ENCODE assay signal across 1 cellular context in the genomic region with DNA sequence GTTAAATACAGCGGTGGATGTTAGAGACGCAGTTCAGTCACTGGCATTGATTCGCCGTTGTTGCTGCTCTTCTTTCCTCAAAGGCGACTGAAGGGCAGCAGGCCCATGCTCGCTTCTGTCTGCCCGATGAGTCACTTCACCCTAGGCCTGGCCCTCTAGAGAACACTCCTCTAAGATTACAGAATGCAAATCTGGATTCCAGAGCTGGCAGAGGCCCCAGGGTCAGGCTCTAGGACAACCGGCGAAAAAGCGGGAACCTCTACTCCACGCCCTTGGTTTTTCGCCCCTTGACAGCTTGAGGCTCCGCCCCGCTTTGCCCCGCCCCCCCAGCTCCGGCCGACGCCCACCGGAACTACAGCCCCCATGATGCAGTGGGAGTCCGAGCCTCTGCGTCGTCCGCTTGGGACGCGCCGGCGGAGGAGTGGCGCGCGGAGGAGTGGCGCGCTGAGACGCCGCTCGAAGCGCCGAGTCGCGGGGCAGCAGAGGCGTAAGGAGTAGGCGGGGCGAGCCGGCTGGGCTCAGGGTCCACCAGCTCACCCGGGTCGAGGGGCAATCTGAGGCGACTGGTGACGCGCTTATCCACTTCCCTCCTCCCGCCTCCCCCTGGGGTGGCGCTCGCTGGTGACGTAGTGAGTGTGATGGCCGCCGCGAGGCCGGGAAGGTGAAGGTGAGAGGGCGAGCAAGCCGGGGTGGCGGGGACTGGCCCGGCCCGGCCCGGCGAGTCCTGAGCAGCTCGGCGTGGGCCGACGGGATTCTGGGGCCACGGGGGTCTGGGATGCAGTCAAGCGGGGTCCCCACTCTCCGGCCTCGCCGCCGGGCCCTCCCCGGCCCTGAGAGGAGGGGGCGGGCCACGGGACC.
TF ChIP-seq lines count a peak whose summit lies in the region.

A gene (plus strand): TSS at position 627 of the 858 bp plus-strand sequence. CDS start 8,725 bp downstream, outside the sequence.

TF ChIP-seq in HepG2, 621 proteins besides CTCF, POLR2A, EP300 and RAD21 (continued from another document and continues in another):
- TF ChIP-seq SETDB1 (CRISPR knock-in tag; IDR thresholded peaks at IDR 0.05; ENCODE audit: borderline replicate concordance) (no peak), KAT8 (CRISPR knock-in tag; IDR thresholded peaks at IDR 0.05) (peak; percentile 97), ELF4 (CRISPR knock-in tag; IDR thresholded peaks at IDR 0.05; ENCODE audit: borderline replicate concordance) (no peak), CCAR2 (optimal IDR thresholded peaks at IDR 0.05; ENCODE audit: low read depth, low read length) (no peak), PRPF4 (IDR thresholded peaks at IDR 0.05; ENCODE audit: low read depth, low read length, poor library complexity, severe bottlenecking) (no peak), ZNF558 (CRISPR knock-in tag; IDR thresholded peaks at IDR 0.05; ENCODE audit: borderline replicate concordance) (no peak), FOXK2 (IDR thresholded peaks at IDR 0.05) (no peak; the same call in 1 of the 2 replicates), ZNF670 (CRISPR knock-in tag; IDR thresholded peaks at IDR 0.05; ENCODE audit: borderline replicate concordance) (no peak), POLR2AphosphoS5 (IDR thresholded peaks at IDR 0.05; ENCODE audit: low read depth, low read length) (peak; percentile 68), MIER2 (CRISPR knock-in tag; IDR thresholded peaks at IDR 0.05) (no peak), TBX2 (CRISPR knock-in tag; IDR thresholded peaks at IDR 0.05; ENCODE audit: borderline replicate concordance) (peak; percentile 95), PHF5A (CRISPR knock-in tag; IDR thresholded peaks at IDR 0.05; ENCODE audit: low read depth, unreplicated experiment) (peak; percentile 67), REL (CRISPR knock-in tag; conservative IDR thresholded peaks at IDR 0.05) (0 out of 2 replicates have a peak, but pooled peaks have one; percentile 76), TOPORS (CRISPR knock-in tag; IDR thresholded peaks at IDR 0.05) (no peak), RCOR2 (CRISPR knock-in tag; IDR thresholded peaks at IDR 0.05) (no peak), ZNF292 (CRISPR knock-in tag; IDR thresholded peaks at IDR 0.05; ENCODE audit: borderline replicate concordance, low read depth) (no peak), PITX1 (CRISPR knock-in tag; IDR thresholded peaks at IDR 0.05) (no peak), RXRA (CRISPR knock-in tag; IDR thresholded peaks at IDR 0.05) (peak; percentile 97), ZFX (CRISPR knock-in tag; IDR thresholded peaks at IDR 0.05; ENCODE audit: low read depth) (peak; percentile 81), ZNF138 (CRISPR knock-in tag; IDR thresholded peaks at IDR 0.05; ENCODE audit: low read depth) (peak; percentile 39; the same call in 1 of the 2 replicates), ZNF24 (IDR thresholded peaks at IDR 0.05) (no peak), ZFP1 (CRISPR knock-in tag; IDR thresholded peaks at IDR 0.05) (no peak; the same call in 1 of the 2 replicates), TCF7 (IDR thresholded peaks at IDR 0.05; ENCODE audit: low read depth) (no peak), RAD51 (IDR thresholded peaks at IDR 0.05; ENCODE audit: borderline replicate concordance) (no peak), ZMYM3 (CRISPR knock-in tag; IDR thresholded peaks at IDR 0.05) (no peak), YY1 (IDR thresholded peaks at IDR 0.05; ENCODE audit: insufficient read depth, insufficient replicate concordance, low read depth, low read length) (peak; percentile 96), ZNF616 (CRISPR knock-in tag; IDR thresholded peaks at IDR 0.05; ENCODE audit: low read depth) (peak; percentile 25; the same call in 1 of the 2 replicates), ZNF674 (CRISPR knock-in tag; IDR thresholded peaks at IDR 0.05; ENCODE audit: low read depth) (no peak)
- TF ChIP-seq, protein P1, sequence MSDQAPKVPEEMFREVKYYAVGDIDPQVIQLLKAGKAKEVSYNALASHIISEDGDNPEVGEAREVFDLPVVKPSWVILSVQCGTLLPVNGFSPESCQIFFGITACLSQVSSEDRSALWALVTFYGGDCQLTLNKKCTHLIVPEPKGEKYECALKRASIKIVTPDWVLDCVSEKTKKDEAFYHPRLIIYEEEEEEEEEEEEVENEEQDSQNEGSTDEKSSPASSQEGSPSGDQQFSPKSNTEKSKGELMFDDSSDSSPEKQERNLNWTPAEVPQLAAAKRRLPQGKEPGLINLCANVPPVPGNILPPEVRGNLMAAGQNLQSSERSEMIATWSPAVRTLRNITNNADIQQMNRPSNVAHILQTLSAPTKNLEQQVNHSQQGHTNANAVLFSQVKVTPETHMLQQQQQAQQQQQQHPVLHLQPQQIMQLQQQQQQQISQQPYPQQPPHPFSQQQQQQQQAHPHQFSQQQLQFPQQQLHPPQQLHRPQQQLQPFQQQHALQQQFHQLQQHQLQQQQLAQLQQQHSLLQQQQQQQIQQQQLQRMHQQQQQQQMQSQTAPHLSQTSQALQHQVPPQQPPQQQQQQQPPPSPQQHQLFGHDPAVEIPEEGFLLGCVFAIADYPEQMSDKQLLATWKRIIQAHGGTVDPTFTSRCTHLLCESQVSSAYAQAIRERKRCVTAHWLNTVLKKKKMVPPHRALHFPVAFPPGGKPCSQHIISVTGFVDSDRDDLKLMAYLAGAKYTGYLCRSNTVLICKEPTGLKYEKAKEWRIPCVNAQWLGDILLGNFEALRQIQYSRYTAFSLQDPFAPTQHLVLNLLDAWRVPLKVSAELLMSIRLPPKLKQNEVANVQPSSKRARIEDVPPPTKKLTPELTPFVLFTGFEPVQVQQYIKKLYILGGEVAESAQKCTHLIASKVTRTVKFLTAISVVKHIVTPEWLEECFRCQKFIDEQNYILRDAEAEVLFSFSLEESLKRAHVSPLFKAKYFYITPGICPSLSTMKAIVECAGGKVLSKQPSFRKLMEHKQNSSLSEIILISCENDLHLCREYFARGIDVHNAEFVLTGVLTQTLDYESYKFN (CRISPR knock-in tag; conservative IDR thresholded peaks at IDR 0.05): peak; percentile 82
- TF ChIP-seq, protein P2, sequence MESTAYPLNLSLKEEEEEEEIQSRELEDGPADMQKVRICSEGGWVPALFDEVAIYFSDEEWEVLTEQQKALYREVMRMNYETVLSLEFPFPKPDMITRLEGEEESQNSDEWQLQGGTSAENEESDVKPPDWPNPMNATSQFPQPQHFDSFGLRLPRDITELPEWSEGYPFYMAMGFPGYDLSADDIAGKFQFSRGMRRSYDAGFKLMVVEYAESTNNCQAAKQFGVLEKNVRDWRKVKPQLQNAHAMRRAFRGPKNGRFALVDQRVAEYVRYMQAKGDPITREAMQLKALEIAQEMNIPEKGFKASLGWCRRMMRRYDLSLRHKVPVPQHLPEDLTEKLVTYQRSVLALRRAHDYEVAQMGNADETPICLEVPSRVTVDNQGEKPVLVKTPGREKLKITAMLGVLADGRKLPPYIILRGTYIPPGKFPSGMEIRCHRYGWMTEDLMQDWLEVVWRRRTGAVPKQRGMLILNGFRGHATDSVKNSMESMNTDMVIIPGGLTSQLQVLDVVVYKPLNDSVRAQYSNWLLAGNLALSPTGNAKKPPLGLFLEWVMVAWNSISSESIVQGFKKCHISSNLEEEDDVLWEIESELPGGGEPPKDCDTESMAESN (CRISPR knock-in tag; conservative IDR thresholded peaks at IDR 0.05): 0 out of 2 replicates have a peak, but pooled peaks have one; percentile 43
- TF ChIP-seq, protein P3, sequence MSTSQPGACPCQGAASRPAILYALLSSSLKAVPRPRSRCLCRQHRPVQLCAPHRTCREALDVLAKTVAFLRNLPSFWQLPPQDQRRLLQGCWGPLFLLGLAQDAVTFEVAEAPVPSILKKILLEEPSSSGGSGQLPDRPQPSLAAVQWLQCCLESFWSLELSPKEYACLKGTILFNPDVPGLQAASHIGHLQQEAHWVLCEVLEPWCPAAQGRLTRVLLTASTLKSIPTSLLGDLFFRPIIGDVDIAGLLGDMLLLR (CRISPR knock-in tag; IDR thresholded peaks at IDR 0.05): peak; percentile 62; the same call in 1 of the 2 replicates
- TF ChIP-seq, protein P4, sequence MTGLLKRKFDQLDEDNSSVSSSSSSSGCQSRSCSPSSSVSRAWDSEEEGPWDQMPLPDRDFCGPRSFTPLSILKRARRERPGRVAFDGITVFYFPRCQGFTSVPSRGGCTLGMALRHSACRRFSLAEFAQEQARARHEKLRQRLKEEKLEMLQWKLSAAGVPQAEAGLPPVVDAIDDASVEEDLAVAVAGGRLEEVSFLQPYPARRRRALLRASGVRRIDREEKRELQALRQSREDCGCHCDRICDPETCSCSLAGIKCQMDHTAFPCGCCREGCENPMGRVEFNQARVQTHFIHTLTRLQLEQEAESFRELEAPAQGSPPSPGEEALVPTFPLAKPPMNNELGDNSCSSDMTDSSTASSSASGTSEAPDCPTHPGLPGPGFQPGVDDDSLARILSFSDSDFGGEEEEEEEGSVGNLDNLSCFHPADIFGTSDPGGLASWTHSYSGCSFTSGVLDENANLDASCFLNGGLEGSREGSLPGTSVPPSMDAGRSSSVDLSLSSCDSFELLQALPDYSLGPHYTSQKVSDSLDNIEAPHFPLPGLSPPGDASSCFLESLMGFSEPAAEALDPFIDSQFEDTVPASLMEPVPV (CRISPR knock-in tag; IDR thresholded peaks at IDR 0.05): no peak
- TF ChIP-seq, protein P5, sequence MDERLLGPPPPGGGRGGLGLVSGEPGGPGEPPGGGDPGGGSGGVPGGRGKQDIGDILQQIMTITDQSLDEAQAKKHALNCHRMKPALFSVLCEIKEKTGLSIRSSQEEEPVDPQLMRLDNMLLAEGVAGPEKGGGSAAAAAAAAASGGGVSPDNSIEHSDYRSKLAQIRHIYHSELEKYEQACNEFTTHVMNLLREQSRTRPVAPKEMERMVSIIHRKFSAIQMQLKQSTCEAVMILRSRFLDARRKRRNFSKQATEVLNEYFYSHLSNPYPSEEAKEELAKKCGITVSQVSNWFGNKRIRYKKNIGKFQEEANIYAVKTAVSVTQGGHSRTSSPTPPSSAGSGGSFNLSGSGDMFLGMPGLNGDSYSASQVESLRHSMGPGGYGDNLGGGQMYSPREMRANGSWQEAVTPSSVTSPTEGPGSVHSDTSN (CRISPR knock-in tag; IDR thresholded peaks at IDR 0.05): peak; percentile 58
- TF ChIP-seq, protein P6, sequence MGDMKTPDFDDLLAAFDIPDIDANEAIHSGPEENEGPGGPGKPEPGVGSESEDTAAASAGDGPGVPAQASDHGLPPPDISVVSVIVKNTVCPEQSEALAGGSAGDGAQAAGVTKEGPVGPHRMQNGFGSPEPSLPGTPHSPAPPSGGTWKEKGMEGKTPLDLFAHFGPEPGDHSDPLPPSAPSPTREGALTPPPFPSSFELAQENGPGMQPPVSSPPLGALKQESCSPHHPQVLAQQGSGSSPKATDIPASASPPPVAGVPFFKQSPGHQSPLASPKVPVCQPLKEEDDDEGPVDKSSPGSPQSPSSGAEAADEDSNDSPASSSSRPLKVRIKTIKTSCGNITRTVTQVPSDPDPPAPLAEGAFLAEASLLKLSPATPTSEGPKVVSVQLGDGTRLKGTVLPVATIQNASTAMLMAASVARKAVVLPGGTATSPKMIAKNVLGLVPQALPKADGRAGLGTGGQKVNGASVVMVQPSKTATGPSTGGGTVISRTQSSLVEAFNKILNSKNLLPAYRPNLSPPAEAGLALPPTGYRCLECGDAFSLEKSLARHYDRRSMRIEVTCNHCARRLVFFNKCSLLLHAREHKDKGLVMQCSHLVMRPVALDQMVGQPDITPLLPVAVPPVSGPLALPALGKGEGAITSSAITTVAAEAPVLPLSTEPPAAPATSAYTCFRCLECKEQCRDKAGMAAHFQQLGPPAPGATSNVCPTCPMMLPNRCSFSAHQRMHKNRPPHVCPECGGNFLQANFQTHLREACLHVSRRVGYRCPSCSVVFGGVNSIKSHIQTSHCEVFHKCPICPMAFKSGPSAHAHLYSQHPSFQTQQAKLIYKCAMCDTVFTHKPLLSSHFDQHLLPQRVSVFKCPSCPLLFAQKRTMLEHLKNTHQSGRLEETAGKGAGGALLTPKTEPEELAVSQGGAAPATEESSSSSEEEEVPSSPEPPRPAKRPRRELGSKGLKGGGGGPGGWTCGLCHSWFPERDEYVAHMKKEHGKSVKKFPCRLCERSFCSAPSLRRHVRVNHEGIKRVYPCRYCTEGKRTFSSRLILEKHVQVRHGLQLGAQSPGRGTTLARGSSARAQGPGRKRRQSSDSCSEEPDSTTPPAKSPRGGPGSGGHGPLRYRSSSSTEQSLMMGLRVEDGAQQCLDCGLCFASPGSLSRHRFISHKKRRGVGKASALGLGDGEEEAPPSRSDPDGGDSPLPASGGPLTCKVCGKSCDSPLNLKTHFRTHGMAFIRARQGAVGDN (CRISPR knock-in tag; IDR thresholded peaks at IDR 0.05): peak; percentile 91
- TF ChIP-seq, protein P7, sequence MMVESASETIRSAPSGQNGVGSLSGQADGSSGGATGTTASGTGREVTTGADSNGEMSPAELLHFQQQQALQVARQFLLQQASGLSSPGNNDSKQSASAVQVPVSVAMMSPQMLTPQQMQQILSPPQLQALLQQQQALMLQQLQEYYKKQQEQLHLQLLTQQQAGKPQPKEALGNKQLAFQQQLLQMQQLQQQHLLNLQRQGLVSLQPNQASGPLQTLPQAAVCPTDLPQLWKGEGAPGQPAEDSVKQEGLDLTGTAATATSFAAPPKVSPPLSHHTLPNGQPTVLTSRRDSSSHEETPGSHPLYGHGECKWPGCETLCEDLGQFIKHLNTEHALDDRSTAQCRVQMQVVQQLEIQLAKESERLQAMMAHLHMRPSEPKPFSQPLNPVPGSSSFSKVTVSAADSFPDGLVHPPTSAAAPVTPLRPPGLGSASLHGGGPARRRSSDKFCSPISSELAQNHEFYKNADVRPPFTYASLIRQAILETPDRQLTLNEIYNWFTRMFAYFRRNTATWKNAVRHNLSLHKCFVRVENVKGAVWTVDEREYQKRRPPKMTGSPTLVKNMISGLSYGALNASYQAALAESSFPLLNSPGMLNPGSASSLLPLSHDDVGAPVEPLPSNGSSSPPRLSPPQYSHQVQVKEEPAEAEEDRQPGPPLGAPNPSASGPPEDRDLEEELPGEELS (CRISPR knock-in tag; IDR thresholded peaks at IDR 0.05): peak; percentile 35; the same call in 1 of the 2 replicates
- TF ChIP-seq, protein P8, sequence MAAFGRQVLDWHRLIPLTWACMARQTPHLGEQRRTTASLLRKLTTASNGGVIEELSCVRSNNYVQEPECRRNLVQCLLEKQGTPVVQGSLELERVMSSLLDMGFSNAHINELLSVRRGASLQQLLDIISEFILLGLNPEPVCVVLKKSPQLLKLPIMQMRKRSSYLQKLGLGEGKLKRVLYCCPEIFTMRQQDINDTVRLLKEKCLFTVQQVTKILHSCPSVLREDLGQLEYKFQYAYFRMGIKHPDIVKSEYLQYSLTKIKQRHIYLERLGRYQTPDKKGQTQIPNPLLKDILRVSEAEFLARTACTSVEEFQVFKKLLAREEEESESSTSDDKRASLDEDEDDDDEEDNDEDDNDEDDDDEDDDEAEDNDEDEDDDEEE (CRISPR knock-in tag; IDR thresholded peaks at IDR 0.05): 0 out of 2 replicates have a peak, but pooled peaks have one; percentile 18
- TF ChIP-seq, protein P9, sequence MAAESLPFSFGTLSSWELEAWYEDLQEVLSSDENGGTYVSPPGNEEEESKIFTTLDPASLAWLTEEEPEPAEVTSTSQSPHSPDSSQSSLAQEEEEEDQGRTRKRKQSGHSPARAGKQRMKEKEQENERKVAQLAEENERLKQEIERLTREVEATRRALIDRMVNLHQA (CRISPR knock-in tag; IDR thresholded peaks at IDR 0.05): no peak
- TF ChIP-seq, protein P10, sequence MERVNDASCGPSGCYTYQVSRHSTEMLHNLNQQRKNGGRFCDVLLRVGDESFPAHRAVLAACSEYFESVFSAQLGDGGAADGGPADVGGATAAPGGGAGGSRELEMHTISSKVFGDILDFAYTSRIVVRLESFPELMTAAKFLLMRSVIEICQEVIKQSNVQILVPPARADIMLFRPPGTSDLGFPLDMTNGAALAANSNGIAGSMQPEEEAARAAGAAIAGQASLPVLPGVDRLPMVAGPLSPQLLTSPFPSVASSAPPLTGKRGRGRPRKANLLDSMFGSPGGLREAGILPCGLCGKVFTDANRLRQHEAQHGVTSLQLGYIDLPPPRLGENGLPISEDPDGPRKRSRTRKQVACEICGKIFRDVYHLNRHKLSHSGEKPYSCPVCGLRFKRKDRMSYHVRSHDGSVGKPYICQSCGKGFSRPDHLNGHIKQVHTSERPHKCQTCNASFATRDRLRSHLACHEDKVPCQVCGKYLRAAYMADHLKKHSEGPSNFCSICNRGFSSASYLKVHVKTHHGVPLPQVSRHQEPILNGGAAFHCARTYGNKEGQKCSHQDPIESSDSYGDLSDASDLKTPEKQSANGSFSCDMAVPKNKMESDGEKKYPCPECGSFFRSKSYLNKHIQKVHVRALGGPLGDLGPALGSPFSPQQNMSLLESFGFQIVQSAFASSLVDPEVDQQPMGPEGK (CRISPR knock-in tag; IDR thresholded peaks at IDR 0.05): peak; percentile 77
